In genomic region chr18:69747388-69747787, GRCh38 we compare ENCODE assay signal across 28 cellular contexts.
DNase-seq lines count a peak whose midpoint lies in the region; ATAC-seq, FAIRE-seq and TF ChIP-seq lines count a peak whose summit lies in the region.
"Had no signal": no experiment of that assay in that cellular context is flagged by ENCODE, and none has a peak within 500 bp of the region (broad histone marks: within the 10 kb centered on the region; RNA-seq: fewer than 3 reads in every experiment).

No MANE protein-coding gene starts in this region.

- no peaks in the 10 kb centered on the region for H3K79me2 ChIP-seq in HepG2 (ENCODE audit: insufficient read depth, low read length)

- BruUV-seq in HepG2 (replicated peaks; lab: Mats Ljungman, UMichigan), result no TSS peak

- no peaks in the 10 kb centered on the region for H4K20me1 ChIP-seq in HepG2 (ENCODE audit: insufficient read depth, low read length)
- H4K20me1 ChIP-seq: BLaER1; BLaER1 treated with 17β-estradiol and CSF1 and Interleukin-3, amounts not matched to agents 10 nM and 100 nM had no signal

- intact Hi-C loops in HepG2 (cut with micrococcal nuclease; ENCODE audit: unreplicated experiment), result no loop called here
- intact Hi-C loops in right lobe of liver (cut with DNase I), result no loop called here

- H3K9me3 ChIP-seq in HepG2 (ENCODE audit: low read length) (peaks cover 7% of the 10 kb centered on the region; the same call in 1 of the 2 replicates), right lobe of liver (no peaks in the 10 kb centered on the region)
- H3K9me3 ChIP-seq: A549, BE2C, BLaER1, Caco-2 had no signal

- H3K36me3 ChIP-seq in HepG2 (replicated peaks in 1 of 2; ENCODE audit: control insufficient read depth in 1 of 2, insufficient read depth in 2 of 2, low read length in 2 of 2) (no peaks in the 10 kb centered on the region), right lobe of liver (no peaks in the 10 kb centered on the region)
- H3K36me3 ChIP-seq: BE2C; BLaER1; BLaER1 treated with 17β-estradiol and CSF1 and Interleukin-3, amounts not matched to agents 10 nM and 100 nM had no signal

- CTCF ChIA-PET in HepG2 (lab: Yijun Ruan, JAX; ENCODE audit: low intra/inter-chr PET ratio, low total read pairs), result no interaction called here

- H3K4me1 ChIP-seq in HepG2 (ENCODE audit: insufficient read depth, low read length) (peaks cover 46% of the 10 kb centered on the region), right lobe of liver (no peaks in the 10 kb centered on the region)
- H3K4me1 ChIP-seq: A549 had no signal

- H3K4me2 ChIP-seq in HepG2 (ENCODE audit: low read depth, low read length), result peak overlapping the region; percentile 8; the same call in 1 of the 2 replicates
- H3K4me2 ChIP-seq: A549; BLaER1; BLaER1 treated with 17β-estradiol and CSF1 and Interleukin-3, amounts not matched to agents 10 nM and 100 nM had no signal

- no peak overlapping the region for H3K9ac ChIP-seq in HepG2 (ENCODE audit: insufficient read depth, low read depth, low read length)
- H3K9ac ChIP-seq: BLaER1; BLaER1 treated with 17β-estradiol and CSF1 and Interleukin-3, amounts not matched to agents 10 nM and 100 nM had no signal

- POLR2A ChIA-PET in HepG2 (lab: Yijun Ruan, JAX), result no interaction called here

- H3K27ac ChIP-seq in HepG2 (ENCODE audit: extremely low read length, insufficient read depth, low read length) (peak overlapping the region; percentile 54), right lobe of liver (no peak overlapping the region)
- H3K27ac ChIP-seq: 22Rv1; A549; BLaER1; BLaER1 treated with 17β-estradiol and CSF1 and Interleukin-3, amounts not matched to agents 10 nM and 100 nM; C4-2B had no signal

- TF ChIP-seq EP300 in HepG2 (IDR thresholded peaks at IDR 0.05; ENCODE audit: low read depth in 2 of 2, low read length in 2 of 2) (peak in 1 of 2 experiments; percentile 75; a peak in 1 of 4 replicates), HepG2 (CRISPR knock-in tag; IDR thresholded peaks at IDR 0.05; ENCODE audit: borderline replicate concordance) (no peak; the same call in 1 of the 2 replicates)

- TF ChIP-seq POLR2A in HepG2 (IDR thresholded peaks at IDR 0.05; ENCODE audit: insufficient read depth in 1 of 2, low read depth in 2 of 2, low read length in 2 of 2) (no peak), right lobe of liver (IDR thresholded peaks at IDR 0.05) (no peak)

- H2AFZ ChIP-seq in HepG2 (ENCODE audit: low read length), result no peak overlapping the region

- ATAC-seq in HepG2, result peak; percentile 74
- ATAC-seq in right lobe of liver, result no peak
- ATAC-seq: A549; CD8-positive, alpha-beta T cell had no signal

- H3K4me3 ChIP-seq in HepG2 (replicated peaks in 1 of 3; ENCODE audit: insufficient read depth in 1 of 3, low read depth in 2 of 3, low read length in 3 of 3) (no peak overlapping the region), right lobe of liver (no peak overlapping the region)
- H3K4me3 ChIP-seq: A549; BLaER1; BLaER1 treated with 17β-estradiol and CSF1 and Interleukin-3, amounts not matched to agents 10 nM and 100 nM had no signal

- DNase-seq in HepG2 (ENCODE audit: low spot score) (peak; percentile 54), right lobe of liver (no peak)
- DNase-seq: 8988T; ACHN; AML-193; C1 segment of cervical spinal cord; Caco-2; Calu3; CD4-positive, alpha-beta memory T cell; CD4-positive, alpha-beta T cell; CD4-positive, CD25-positive, alpha-beta regulatory T cell; CD8-positive, alpha-beta memory T cell; CD8-positive, alpha-beta T cell; COR-L47; DMS 273 treated with DMSO at 0.1 percent for 48 hours; DMS153; DMS53; DMS79; DMS79 treated with DMSO at 0.1 percent for 48 hours; DND-41; EL had no signal

- 32% methylated on average over 2 of the region's 2 CpGs for WGBS in HepG2 (ENCODE audit: low lambda C conversion rate)
- 25% methylated on average over 2 of the region's 2 CpGs for WGBS in right lobe of liver (ENCODE audit: insufficient coverage, low coverage, low lambda C conversion rate, missing lambda C conversion rate)

- TF ChIP-seq RAD21 in HepG2 (CRISPR knock-in tag; IDR thresholded peaks at IDR 0.05), result no peak

- in situ Hi-C loops in HepG2 (cut with HindIII; ENCODE audit: extremely low pct_ligation_motif_present, low pct_unique_long_range_greater_than_20kb), result no loop called here

- no peak for TF ChIP-seq CTCF in HepG2 (CRISPR knock-in tag; IDR thresholded peaks at IDR 0.05)
- no peak for TF ChIP-seq CTCF in right lobe of liver (IDR thresholded peaks at IDR 0.05)

- no peak for FAIRE-seq in HepG2 (lab: Jason Lieb, UNC)
- FAIRE-seq: A204.1, A549 had no signal

- no peaks in the 10 kb centered on the region for H3K27me3 ChIP-seq in HepG2 (ENCODE audit: control insufficient read depth in 1 of 2, insufficient read depth in 2 of 2, low read length in 2 of 2)
- no peaks in the 10 kb centered on the region for H3K27me3 ChIP-seq in right lobe of liver
- H3K27me3 ChIP-seq: BE2C; BLaER1; BLaER1 treated with 17β-estradiol and CSF1 and Interleukin-3, amounts not matched to agents 10 nM and 100 nM had no signal

TF ChIP-seq in HepG2, 621 proteins besides CTCF, POLR2A, EP300 and RAD21 (continues in another document):
- TF ChIP-seq ZNF510 (CRISPR knock-in tag; IDR thresholded peaks at IDR 0.05; ENCODE audit: low read depth) (no peak), ZC3H13 (CRISPR knock-in tag; IDR thresholded peaks at IDR 0.05) (no peak), ZNF441 (CRISPR knock-in tag; IDR thresholded peaks at IDR 0.05; ENCODE audit: borderline replicate concordance) (peak; percentile 75), ZNF740 (CRISPR knock-in tag; IDR thresholded peaks at IDR 0.05) (peak; percentile 79; the same call in 1 of the 2 replicates), CREM (IDR thresholded peaks at IDR 0.05) (peak; percentile 36; the same call in 1 of the 2 replicates), CREM (CRISPR knock-in tag; IDR thresholded peaks at IDR 0.05) (no peak), ZMYM4 (CRISPR knock-in tag; IDR thresholded peaks at IDR 0.05) (peak; percentile 83), PAXIP1 (CRISPR knock-in tag; conservative IDR thresholded peaks at IDR 0.05) (peak; percentile 38), ZNF281 (CRISPR knock-in tag; IDR thresholded peaks at IDR 0.05; ENCODE audit: borderline replicate concordance) (no peak), FIP1L1 (IDR thresholded peaks at IDR 0.05; ENCODE audit: borderline replicate concordance, insufficient read depth, low read depth, low read length) (no peak)
